In the genomic region with DNA sequence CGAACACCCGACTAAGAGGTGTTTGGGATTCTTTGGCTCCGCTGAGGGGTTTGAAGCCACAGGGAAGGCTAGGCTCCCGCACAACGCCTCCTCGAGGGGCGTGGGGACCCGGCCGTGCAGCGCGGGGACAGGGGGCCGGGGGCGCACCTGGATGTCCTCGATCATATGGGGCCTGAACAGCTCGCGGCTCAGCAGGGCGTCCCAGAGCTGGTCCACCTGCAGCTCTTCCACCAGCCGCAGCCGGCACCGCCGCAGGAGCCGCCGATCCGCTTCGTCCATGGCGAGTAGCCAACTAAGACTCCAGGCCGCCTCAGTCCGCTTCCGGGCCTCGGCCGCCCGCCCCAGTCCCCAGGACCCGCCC, we compare ENCODE assay signal across 8 cellular contexts. TPM values are rescaled to one million over a fixed set of nuclear protein-coding genes. Genes with fewer than 3 reads are reported as not detected.
DNase-seq lines count a peak whose midpoint lies in the region; ATAC-seq and TF ChIP-seq lines count a peak whose summit lies in the region.

A gene (minus strand): TSS at position 294 of the 361 bp plus-strand sequence. CDS start 15 bp downstream, at position 279.

- H3K4me1 ChIP-seq in iPS DF 6.9 (ENCODE audit: control insufficient read depth, insufficient read depth, low read length) = peaks cover 2% of the 10 kb centered on the region

- H3K27ac ChIP-seq in iPS DF 6.9 (ENCODE audit: low read length) = no peak within 1 kb of the TSS

- H3K36me3 ChIP-seq in iPS DF 6.9 (ENCODE audit: control insufficient read depth, insufficient read depth, low read length) = no peaks in the 10 kb centered on the region

- no peaks in the 10 kb centered on the region for H3K9me3 Mint-ChIP-seq in HFFc6
- no peaks in the 10 kb centered on the region for H3K9me3 Mint-ChIP-seq in activated naive CD8-positive, alpha-beta T cell treated with anti-CD3 and anti-CD28 coated beads, Interleukin-2, amount 10 ng/mL, durations not matched to agents 7 days and 5 days
- no peaks in the 10 kb centered on the region for H3K9me3 Mint-ChIP-seq in stimulated activated naive CD8-positive, alpha-beta T cell treated with anti-CD3 and anti-CD28 coated beads, Interleukin-15, amount 100 ng/mL, for 72 hours

- no CpG with 5 or more reads among the region's 33 CpGs for WGBS in iPS DF 6.9 (ENCODE audit: insufficient coverage, insufficient read length)

- peak within 1 kb of the TSS; percentile 100 for H3K27ac Mint-ChIP-seq in HFFc6
- peak within 1 kb of the TSS; percentile 100 for H3K27ac Mint-ChIP-seq in activated naive CD8-positive, alpha-beta T cell treated with anti-CD3 and anti-CD28 coated beads, Interleukin-2, amount 10 ng/mL, durations not matched to agents 7 days and 5 days
- peak within 1 kb of the TSS; percentile 99 for H3K27ac Mint-ChIP-seq in stimulated activated naive CD8-positive, alpha-beta T cell treated with anti-CD3 and anti-CD28 coated beads, Interleukin-15, amount 100 ng/mL, for 72 hours

- no peaks in the 10 kb centered on the region for H3K27me3 ChIP-seq in iPS DF 6.9 (ENCODE audit: control insufficient read depth, insufficient read depth, low read length)

- peaks cover 38% of the 10 kb centered on the region for H3K4me1 Mint-ChIP-seq in HFFc6 (ENCODE audit: low read depth)
- peaks cover 37% of the 10 kb centered on the region for H3K4me1 Mint-ChIP-seq in activated naive CD8-positive, alpha-beta T cell treated with anti-CD3 and anti-CD28 coated beads, Interleukin-2, amount 10 ng/mL, durations not matched to agents 7 days and 5 days
- H3K4me1 Mint-ChIP-seq in stimulated activated naive CD8-positive, alpha-beta T cell treated with anti-CD3 and anti-CD28 coated beads, Interleukin-15, amount 100 ng/mL, for 72 hours = peaks cover 49% of the 10 kb centered on the region

- DNase-seq in AG09309 (ENCODE audit: low read depth) (no peak), HFFc6 (no peak), iPS DF 6.9 (ENCODE audit: low read depth, low spot score) (no peak), NCI-H1048 (lab: John Stamatoyannopoulos, UW) (no peak)
- no peak for DNase-seq in activated naive CD8-positive, alpha-beta T cell treated with anti-CD3 and anti-CD28 coated beads, Interleukin-2, amount 10 ng/mL, durations not matched to agents 7 days and 5 days
- DNase-seq in stimulated activated naive CD8-positive, alpha-beta T cell treated with anti-CD3 and anti-CD28 coated beads, Interleukin-15, amount 100 ng/mL, for 72 hours = no peak
- no peak for DNase-seq in activated CD4-positive, alpha-beta T cell treated with anti-CD3 and anti-CD28 coated beads, Interleukin-2, amount 50 U/mL, for 48 hours

- H3K4me3 ChIP-seq in AG09309 (ENCODE audit: control insufficient read depth, low read depth, low read length) (peak within 1 kb of the TSS; percentile 90), iPS DF 6.9 (ENCODE audit: low read length) (peak within 1 kb of the TSS; percentile 84; the same call in 1 of the 2 replicates)

- POLR2A ChIA-PET in activated naive CD8-positive, alpha-beta T cell treated with anti-CD3 and anti-CD28 coated beads, Interleukin-2, amount 10 ng/mL, durations not matched to agents 7 days and 5 days (lab: Charles Lee) = no interaction called here

- ATAC-seq in activated naive CD8-positive, alpha-beta T cell treated with anti-CD3 and anti-CD28 coated beads, Interleukin-2, amount 10 ng/mL, durations not matched to agents 7 days and 5 days (ENCODE audit: low read depth) = no peak
- ATAC-seq in stimulated activated naive CD8-positive, alpha-beta T cell treated with anti-CD3 and anti-CD28 coated beads, Interleukin-15, amount 100 ng/mL, for 72 hours = peak; percentile 15
- no peak for ATAC-seq in GM21360 (IDR thresholded peaks at IDR 0.05; ENCODE audit: unreplicated experiment)

- H3K36me3 Mint-ChIP-seq in HFFc6 (ENCODE audit: low read depth) = no peaks in the 10 kb centered on the region
- H3K36me3 Mint-ChIP-seq in activated naive CD8-positive, alpha-beta T cell treated with anti-CD3 and anti-CD28 coated beads, Interleukin-2, amount 10 ng/mL, durations not matched to agents 7 days and 5 days = peaks cover 3% of the 10 kb centered on the region

- no peaks in the 10 kb centered on the region for H3K9me3 ChIP-seq in iPS DF 6.9 (ENCODE audit: control insufficient read depth, insufficient read depth, low read length)

- TF ChIP-seq CTCF in AG09309 (IDR thresholded peaks at IDR 0.05; ENCODE audit: control insufficient read depth, insufficient read depth, low read depth, low read length, missing control alignments) (no peak), HFFc6 (IDR thresholded peaks at IDR 0.05) (no peak)

- H3K4me3 Mint-ChIP-seq in HFFc6 = peak within 1 kb of the TSS; percentile 94
- peak within 1 kb of the TSS; percentile 93 for H3K4me3 Mint-ChIP-seq in activated naive CD8-positive, alpha-beta T cell treated with anti-CD3 and anti-CD28 coated beads, Interleukin-2, amount 10 ng/mL, durations not matched to agents 7 days and 5 days
- peak within 1 kb of the TSS; percentile 93 to 95 for H3K4me3 Mint-ChIP-seq in stimulated activated naive CD8-positive, alpha-beta T cell treated with anti-CD3 and anti-CD28 coated beads, Interleukin-15, amount 100 ng/mL, for 72 hours

- H3K27me3 Mint-ChIP-seq in HFFc6 (ENCODE audit: insufficient read depth) = no peaks in the 10 kb centered on the region; the same call in 1 of the 2 replicates
- no peaks in the 10 kb centered on the region for H3K27me3 Mint-ChIP-seq in activated naive CD8-positive, alpha-beta T cell treated with anti-CD3 and anti-CD28 coated beads, Interleukin-2, amount 10 ng/mL, durations not matched to agents 7 days and 5 days
- no peaks in the 10 kb centered on the region for H3K27me3 Mint-ChIP-seq in stimulated activated naive CD8-positive, alpha-beta T cell treated with anti-CD3 and anti-CD28 coated beads, Interleukin-15, amount 100 ng/mL, for 72 hours

RNA-seq across cellular contexts. Expression of the gene that starts here (rescaled TPM):
- 1 to 10 TPM; 7.2 to 8.9 (median 7.8) TPM for total RNA-seq in HFFc6 (2021; fragmentation: NEBNext Ultra II Directional; extraction: Animal tissue kit (Norgen Biotek cat#: 25700))
- total RNA-seq in activated naive CD8-positive, alpha-beta T cell treated with anti-CD3 and anti-CD28 coated beads, Interleukin-2, amount 10 ng/mL, durations not matched to agents 7 days and 5 days = 10 to 100 TPM in 1 of 2 experiments, 1 to 10 TPM in 1; 9.6 to 13.7 TPM
